7 cellular contexts compared by ENCODE assay signal in genomic region chr4:176320340-176320975, GRCh38. TPM values are rescaled to one million over a fixed set of nuclear protein-coding genes. Genes with fewer than 3 reads are reported as not detected.
DNase-seq lines count a peak whose midpoint lies in the region; ATAC-seq and TF ChIP-seq lines count a peak whose summit lies in the region.

No MANE protein-coding gene starts in this region.

- no peaks in the 10 kb centered on the region for H3K9me3 ChIP-seq in iPS-20b (ENCODE audit: insufficient read depth, low read depth, low read length)
- H3K9me3 ChIP-seq in skeletal muscle tissue (ENCODE audit: control insufficient read depth in 3 of 3, low read length in 3 of 3) = no peaks in the 10 kb centered on the region

- TF ChIP-seq CTCF in GM13977 (IDR thresholded peaks at IDR 0.05; ENCODE audit: extremely low read depth, insufficient read depth, missing control alignments) = no peak
- TF ChIP-seq CTCF in brain (conservative IDR thresholded peaks at IDR 0.05) = no peak

- H3K9ac ChIP-seq in iPS-20b (ENCODE audit: low read depth, low read length) (peak overlapping the region; percentile 83), skeletal muscle tissue (ENCODE audit: low read depth in 1 of 3, low read length in 3 of 3) (peak overlapping the region; percentile 80 to 97 (median 93))

- H3K4me1 Mint-ChIP-seq in brain = peaks cover 57% of the 10 kb centered on the region

- peak overlapping the region; percentile 92 to 99 (median 95) for H3K4me3 Mint-ChIP-seq in brain

- H3K36me3 ChIP-seq in iPS-20b (ENCODE audit: insufficient read depth, low read depth, low read length) = 0 out of 2 replicates have a peak, but pooled peaks cover 3% of the 10 kb centered on the region
- H3K36me3 ChIP-seq in skeletal muscle tissue (ENCODE audit: control insufficient read depth in 3 of 3, insufficient read depth in 3 of 3, low read length in 3 of 3) = peaks cover 0 to under 1% (median 0%) of the 10 kb centered on the region in 3 donors

- H3K27ac Mint-ChIP-seq in brain = peak overlapping the region; percentile 79 to 98 (median 90)

- DNase-seq in GM13977 (ENCODE audit: low spot score) (peak; percentile 91), NCI-H1092 (lab: John Stamatoyannopoulos, UW) (peak; percentile 68), UCSD-AML1 (lab: John Stamatoyannopoulos, UW; ENCODE audit: unreplicated experiment) (peak; percentile 92)

- H3K27me3 ChIP-seq in iPS-20b (ENCODE audit: insufficient read depth, low read length) (no peaks in the 10 kb centered on the region), skeletal muscle tissue (ENCODE audit: control insufficient read depth in 3 of 3, insufficient read depth in 3 of 3, low read length in 3 of 3) (no peaks in the 10 kb centered on the region)

- in situ Hi-C loops in GM13977 (cut with MboI; ENCODE audit: low pct_unique_long_range_greater_than_20kb, low sequenced_read_pairs, unreplicated experiment) = no loop called here

- peaks cover 12% of the 10 kb centered on the region for H3K27me3 Mint-ChIP-seq in brain

- H3K4me3 ChIP-seq in iPS-20b (ENCODE audit: low read length) (peak overlapping the region; percentile 86), skeletal muscle tissue (ENCODE audit: low read length in 3 of 3) (peak overlapping the region; percentile 96 to 98 (median 97))

- no peaks in the 10 kb centered on the region for H3K9me3 Mint-ChIP-seq in brain

- peak; percentile 79 for ATAC-seq in HG02610 (IDR thresholded peaks at IDR 0.05; ENCODE audit: unreplicated experiment)

- H3K4me1 ChIP-seq in iPS-20b (ENCODE audit: insufficient read depth, low read length) = peaks cover 3% of the 10 kb centered on the region; the same call in 1 of the 2 replicates
- peaks cover 9 to 17% (median 13%) of the 10 kb centered on the region in 3 donors for H3K4me1 ChIP-seq in skeletal muscle tissue (ENCODE audit: control insufficient read depth in 3 of 3, insufficient read depth in 3 of 3, low read length in 3 of 3)

- H3K27ac ChIP-seq in iPS-20b (ENCODE audit: low read length) = peak overlapping the region; percentile 59
- H3K27ac ChIP-seq in skeletal muscle tissue (ENCODE audit: low read depth, low read length) = peak overlapping the region; percentile 89

- H3K36me3 Mint-ChIP-seq in brain = peaks cover 6% of the 10 kb centered on the region

RNA-seq across cellular contexts. Expression of gene SPCS3, which starts 0.7 kb away (rescaled TPM):
- polyA plus RNA-seq in brain (ENCODE audit: insufficient read depth, low read depth, low replicate concordance) = 8.5 TPM
- total RNA-seq in skeletal muscle tissue = 47.5 TPM

RNA-seq across cellular contexts. Expression of gene ASB5, which starts 51.4 kb away (rescaled TPM):
- not detected for polyA plus RNA-seq in brain (ENCODE audit: insufficient read depth, low read depth, low replicate concordance)
- 77.8 TPM for total RNA-seq in skeletal muscle tissue

Comparison
In these comparisons a context has a peak if more than half of its experiments do, and no peak if none do; other contexts are left out.
1. Peak in every context shown above with its lines: DNase-seq, ATAC-seq, H3K4me3 ChIP-seq and H3K27ac ChIP-seq.